In the genomic region with DNA sequence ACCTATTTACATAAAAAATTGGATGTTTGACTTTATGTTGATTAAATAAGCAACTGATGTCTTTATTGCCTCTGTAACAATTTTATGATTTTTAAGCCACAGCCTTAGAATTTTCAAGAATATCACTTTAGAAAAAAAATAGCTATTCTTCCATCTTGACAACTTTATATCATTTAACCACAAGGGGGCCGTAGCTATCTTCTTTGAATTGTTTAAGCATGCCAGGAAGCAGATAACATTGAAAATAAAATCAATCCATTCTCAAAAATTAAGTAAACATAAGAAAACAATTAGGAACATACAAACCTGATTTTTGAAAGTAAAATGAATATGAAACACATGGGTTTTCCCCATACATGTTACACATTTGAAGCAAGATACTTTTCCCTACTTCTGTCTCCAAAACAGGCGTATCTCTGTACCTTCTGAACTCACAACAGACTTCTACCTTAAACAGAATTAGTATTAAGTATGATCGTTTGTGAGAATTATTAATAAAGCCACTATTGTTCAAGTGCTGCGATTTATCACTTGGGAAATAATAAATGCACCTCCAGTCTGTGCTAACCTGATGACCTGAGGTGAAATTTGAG, we compare ENCODE assay signal across 8 cellular contexts.
DNase-seq lines count a peak whose midpoint lies in the region; ATAC-seq lines count a peak whose summit lies in the region.

No MANE protein-coding gene starts in this region.

- no peak overlapping the region for H3K4me3 Mint-ChIP-seq in activated CD4-positive, alpha-beta memory T cell treated with anti-CD3 and anti-CD28 coated beads, Interleukin-2, amount 10 ng/mL, durations not matched to agents 7 days and 5 days

- H3K36me3 Mint-ChIP-seq in activated CD4-positive, alpha-beta memory T cell treated with anti-CD3 and anti-CD28 coated beads, Interleukin-2, amount 10 ng/mL, durations not matched to agents 7 days and 5 days (ENCODE audit: low read depth), result no peaks in the 10 kb centered on the region

- no peak overlapping the region for H3K4me3 ChIP-seq in right cardiac atrium (ENCODE audit: low read length)
- no peak overlapping the region for H3K4me3 ChIP-seq in adipocyte (ENCODE audit: low read length)

- peak overlapping the region; percentile 20 for H3K9ac ChIP-seq in adipocyte (ENCODE audit: low read length)

- ATAC-seq in left ventricle myocardium superior (peak; percentile 33), right cardiac atrium (no peak), HG03520 (IDR thresholded peaks at IDR 0.05; ENCODE audit: unreplicated experiment) (no peak)

- H3K9me3 ChIP-seq in right cardiac atrium (ENCODE audit: control insufficient read depth, low read length) (no peaks in the 10 kb centered on the region), adipocyte (ENCODE audit: control insufficient read depth, low read length) (no peaks in the 10 kb centered on the region)

- H3K36me3 ChIP-seq in adipocyte (ENCODE audit: control insufficient read depth, insufficient read depth, low read length, severe bottlenecking), result no peaks in the 10 kb centered on the region

- H3K9me3 Mint-ChIP-seq in activated CD4-positive, alpha-beta memory T cell treated with anti-CD3 and anti-CD28 coated beads, Interleukin-2, amount 10 ng/mL, durations not matched to agents 7 days and 5 days, result no peaks in the 10 kb centered on the region

- CTCF ChIA-PET in activated CD4-positive, alpha-beta memory T cell treated with anti-CD3 and anti-CD28 coated beads, Interleukin-2, amount 10 ng/mL, durations not matched to agents 7 days and 5 days (lab: Charles Lee), result interaction anchor here (0.9 kb wide), 1 partner anchor 337 kb away, joined by 4 read pairs; no protein-coding TSS in a partner anchor

- H3K27ac ChIP-seq in right cardiac atrium (ENCODE audit: low read length), result no peak overlapping the region

- no peak overlapping the region for H3K27ac Mint-ChIP-seq in activated CD4-positive, alpha-beta memory T cell treated with anti-CD3 and anti-CD28 coated beads, Interleukin-2, amount 10 ng/mL, durations not matched to agents 7 days and 5 days

- no peaks in the 10 kb centered on the region for H3K4me1 Mint-ChIP-seq in activated CD4-positive, alpha-beta memory T cell treated with anti-CD3 and anti-CD28 coated beads, Interleukin-2, amount 10 ng/mL, durations not matched to agents 7 days and 5 days

- H3K27me3 ChIP-seq in right cardiac atrium (ENCODE audit: control insufficient read depth, insufficient read depth), result no peaks in the 10 kb centered on the region
- H3K27me3 ChIP-seq in adipocyte (replicated peaks; ENCODE audit: control insufficient read depth, insufficient read depth, low read length), result no peaks in the 10 kb centered on the region

- WGBS in right cardiac atrium, result 44% methylated on average over 4 of the region's 4 CpGs

- DNase-seq in left ventricle myocardium superior, result no peak
- no peak for DNase-seq in right cardiac atrium
- DNase-seq in NCI-H2107 treated with DMSO at 0.1 percent for 48 hours (lab: John Stamatoyannopoulos, UW; ENCODE audit: unreplicated experiment), result peak; percentile 69
- peak; percentile 88 for DNase-seq in adipocyte (ENCODE audit: low read depth)
- DNase-seq in kidney glomerular epithelial cell (lab: John Stamatoyannopoulos, UW), result peak; percentile 34
- no peak for DNase-seq in activated CD4-positive, alpha-beta memory T cell treated with anti-CD3 and anti-CD28 coated beads, Interleukin-2, amount 10 ng/mL, durations not matched to agents 7 days and 5 days
- DNase-seq in D341Med (ENCODE audit: low spot score), result no peak

- H3K4me1 ChIP-seq in right cardiac atrium (ENCODE audit: control insufficient read depth, insufficient read depth, low read length) (no peaks in the 10 kb centered on the region), adipocyte (ENCODE audit: control insufficient read depth, insufficient read depth, low read length) (peaks cover 41% of the 10 kb centered on the region)

- intact Hi-C loops in left ventricle myocardium superior (cut with micrococcal nuclease), result loop anchor here (10.0 kb wide), 3 partner anchors 210 to 340 kb away; partner anchors contain the start of gene CACNA2D1
- intact Hi-C loops in right cardiac atrium (cut with DNase I), result loop anchor here in 3 of 4 donors (5.0 to 10.0 kb wide), 5 partner anchors 210 to 340 kb away; partner anchors contain the start of gene CACNA2D1 (in 2 of the 3)

- POLR2A ChIA-PET in activated CD4-positive, alpha-beta memory T cell treated with anti-CD3 and anti-CD28 coated beads, Interleukin-2, amount 10 ng/mL, durations not matched to agents 7 days and 5 days (lab: Charles Lee), result no interaction called here

- no peaks in the 10 kb centered on the region for H3K27me3 Mint-ChIP-seq in activated CD4-positive, alpha-beta memory T cell treated with anti-CD3 and anti-CD28 coated beads, Interleukin-2, amount 10 ng/mL, durations not matched to agents 7 days and 5 days

Comparison
In these comparisons a context has a peak if more than half of its experiments do, and no peak if none do; other contexts are left out.
1. DNase-seq: peak in NCI-H2107 treated with DMSO at 0.1 percent for 48 hours (single experiment), adipocyte (single experiment) and kidney glomerular epithelial cell (single experiment); none in left ventricle myocardium superior (single experiment), right cardiac atrium (0 of 3), activated CD4-positive, alpha-beta memory T cell treated with anti-CD3 and anti-CD28 coated beads, Interleukin-2, amount 10 ng/mL, durations not matched to agents 7 days and 5 days (single experiment) and D341Med (single experiment).